1 cellular context compared by ENCODE assay signal in genomic region chr6:52419809-52420667, GRCh38.
TF ChIP-seq lines count a peak whose summit lies in the region.

A gene with protein sequence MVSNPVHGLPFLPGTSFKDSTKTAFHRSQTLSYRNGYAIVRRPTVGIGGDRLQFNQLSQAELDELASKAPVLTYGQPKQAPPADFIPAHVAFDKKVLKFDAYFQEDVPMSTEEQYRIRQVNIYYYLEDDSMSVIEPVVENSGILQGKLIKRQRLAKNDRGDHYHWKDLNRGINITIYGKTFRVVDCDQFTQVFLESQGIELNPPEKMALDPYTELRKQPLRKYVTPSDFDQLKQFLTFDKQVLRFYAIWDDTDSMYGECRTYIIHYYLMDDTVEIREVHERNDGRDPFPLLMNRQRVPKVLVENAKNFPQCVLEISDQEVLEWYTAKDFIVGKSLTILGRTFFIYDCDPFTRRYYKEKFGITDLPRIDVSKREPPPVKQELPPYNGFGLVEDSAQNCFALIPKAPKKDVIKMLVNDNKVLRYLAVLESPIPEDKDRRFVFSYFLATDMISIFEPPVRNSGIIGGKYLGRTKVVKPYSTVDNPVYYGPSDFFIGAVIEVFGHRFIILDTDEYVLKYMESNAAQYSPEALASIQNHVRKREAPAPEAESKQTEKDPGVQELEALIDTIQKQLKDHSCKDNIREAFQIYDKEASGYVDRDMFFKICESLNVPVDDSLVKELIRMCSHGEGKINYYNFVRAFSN (plus strand): TSS chr6:52420342. CDS start chr6:52420411, 69 bp downstream.

TF ChIP-seq in WTC11, 78 proteins besides CTCF, POLR2A, EP300 and RAD21 (continued from another document):
- TF ChIP-seq HMGXB4 (CRISPR knock-in tag; IDR thresholded peaks at IDR 0.05) = no peak
- TF ChIP-seq, protein P1, sequence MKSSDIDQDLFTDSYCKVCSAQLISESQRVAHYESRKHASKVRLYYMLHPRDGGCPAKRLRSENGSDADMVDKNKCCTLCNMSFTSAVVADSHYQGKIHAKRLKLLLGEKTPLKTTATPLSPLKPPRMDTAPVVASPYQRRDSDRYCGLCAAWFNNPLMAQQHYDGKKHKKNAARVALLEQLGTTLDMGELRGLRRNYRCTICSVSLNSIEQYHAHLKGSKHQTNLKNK (CRISPR knock-in tag; IDR thresholded peaks at IDR 0.05) = no peak
- TF ChIP-seq, protein P2, sequence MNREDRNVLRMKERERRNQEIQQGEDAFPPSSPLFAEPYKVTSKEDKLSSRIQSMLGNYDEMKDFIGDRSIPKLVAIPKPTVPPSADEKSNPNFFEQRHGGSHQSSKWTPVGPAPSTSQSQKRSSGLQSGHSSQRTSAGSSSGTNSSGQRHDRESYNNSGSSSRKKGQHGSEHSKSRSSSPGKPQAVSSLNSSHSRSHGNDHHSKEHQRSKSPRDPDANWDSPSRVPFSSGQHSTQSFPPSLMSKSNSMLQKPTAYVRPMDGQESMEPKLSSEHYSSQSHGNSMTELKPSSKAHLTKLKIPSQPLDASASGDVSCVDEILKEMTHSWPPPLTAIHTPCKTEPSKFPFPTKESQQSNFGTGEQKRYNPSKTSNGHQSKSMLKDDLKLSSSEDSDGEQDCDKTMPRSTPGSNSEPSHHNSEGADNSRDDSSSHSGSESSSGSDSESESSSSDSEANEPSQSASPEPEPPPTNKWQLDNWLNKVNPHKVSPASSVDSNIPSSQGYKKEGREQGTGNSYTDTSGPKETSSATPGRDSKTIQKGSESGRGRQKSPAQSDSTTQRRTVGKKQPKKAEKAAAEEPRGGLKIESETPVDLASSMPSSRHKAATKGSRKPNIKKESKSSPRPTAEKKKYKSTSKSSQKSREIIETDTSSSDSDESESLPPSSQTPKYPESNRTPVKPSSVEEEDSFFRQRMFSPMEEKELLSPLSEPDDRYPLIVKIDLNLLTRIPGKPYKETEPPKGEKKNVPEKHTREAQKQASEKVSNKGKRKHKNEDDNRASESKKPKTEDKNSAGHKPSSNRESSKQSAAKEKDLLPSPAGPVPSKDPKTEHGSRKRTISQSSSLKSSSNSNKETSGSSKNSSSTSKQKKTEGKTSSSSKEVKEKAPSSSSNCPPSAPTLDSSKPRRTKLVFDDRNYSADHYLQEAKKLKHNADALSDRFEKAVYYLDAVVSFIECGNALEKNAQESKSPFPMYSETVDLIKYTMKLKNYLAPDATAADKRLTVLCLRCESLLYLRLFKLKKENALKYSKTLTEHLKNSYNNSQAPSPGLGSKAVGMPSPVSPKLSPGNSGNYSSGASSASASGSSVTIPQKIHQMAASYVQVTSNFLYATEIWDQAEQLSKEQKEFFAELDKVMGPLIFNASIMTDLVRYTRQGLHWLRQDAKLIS (CRISPR knock-in tag; IDR thresholded peaks at IDR 0.05; ENCODE audit: borderline replicate concordance) = no peak
- no peak for TF ChIP-seq MYBL2 (CRISPR knock-in tag; IDR thresholded peaks at IDR 0.05)
- TF ChIP-seq ZNF138 (CRISPR knock-in tag; conservative IDR thresholded peaks at IDR 0.05) = no peak
- TF ChIP-seq IRF2 (CRISPR knock-in tag; IDR thresholded peaks at IDR 0.05; ENCODE audit: borderline replicate concordance, low read depth) = no peak
- no peak for TF ChIP-seq NFE2L1 (CRISPR knock-in tag; IDR thresholded peaks at IDR 0.05)
- TF ChIP-seq, protein P3, sequence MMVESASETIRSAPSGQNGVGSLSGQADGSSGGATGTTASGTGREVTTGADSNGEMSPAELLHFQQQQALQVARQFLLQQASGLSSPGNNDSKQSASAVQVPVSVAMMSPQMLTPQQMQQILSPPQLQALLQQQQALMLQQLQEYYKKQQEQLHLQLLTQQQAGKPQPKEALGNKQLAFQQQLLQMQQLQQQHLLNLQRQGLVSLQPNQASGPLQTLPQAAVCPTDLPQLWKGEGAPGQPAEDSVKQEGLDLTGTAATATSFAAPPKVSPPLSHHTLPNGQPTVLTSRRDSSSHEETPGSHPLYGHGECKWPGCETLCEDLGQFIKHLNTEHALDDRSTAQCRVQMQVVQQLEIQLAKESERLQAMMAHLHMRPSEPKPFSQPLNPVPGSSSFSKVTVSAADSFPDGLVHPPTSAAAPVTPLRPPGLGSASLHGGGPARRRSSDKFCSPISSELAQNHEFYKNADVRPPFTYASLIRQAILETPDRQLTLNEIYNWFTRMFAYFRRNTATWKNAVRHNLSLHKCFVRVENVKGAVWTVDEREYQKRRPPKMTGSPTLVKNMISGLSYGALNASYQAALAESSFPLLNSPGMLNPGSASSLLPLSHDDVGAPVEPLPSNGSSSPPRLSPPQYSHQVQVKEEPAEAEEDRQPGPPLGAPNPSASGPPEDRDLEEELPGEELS (CRISPR knock-in tag; IDR thresholded peaks at IDR 0.05) = peak; percentile 69; the same call in 1 of the 2 replicates
- no peak for TF ChIP-seq IRF1 (CRISPR knock-in tag; IDR thresholded peaks at IDR 0.05)
- no peak for TF ChIP-seq TP53 (CRISPR knock-in tag; IDR thresholded peaks at IDR 0.05)
- TF ChIP-seq MLX (CRISPR knock-in tag; IDR thresholded peaks at IDR 0.05) = no peak
- 0 out of 2 replicates have a peak, but pooled peaks have one; percentile 47 for TF ChIP-seq SMAD3 (CRISPR knock-in tag; IDR thresholded peaks at IDR 0.05; ENCODE audit: borderline replicate concordance)
